Comparison of ENCODE assay signal across 15 cellular contexts in genomic region chr18:49461602-49461977, GRCh38. TPM values are rescaled to one million over a fixed set of nuclear protein-coding genes. Genes with fewer than 3 reads are reported as not detected.
DNase-seq lines count a peak whose midpoint lies in the region; ATAC-seq and TF ChIP-seq lines count a peak whose summit lies in the region.
"Had no signal": no experiment of that assay in that cellular context is flagged by ENCODE, and none has a peak within 500 bp of the region (broad histone marks: within the 10 kb centered on the region; RNA-seq: fewer than 3 reads in every experiment).

No MANE protein-coding gene starts in this region.

- peaks cover 38% of the 10 kb centered on the region for H3K4me1 Mint-ChIP-seq in activated T-cell treated with anti-CD3 and anti-CD28 coated beads, Interleukin-2, amount 50 U/mL, for 72 hours (ENCODE audit: low read depth)
- H3K4me1 Mint-ChIP-seq in IgD-negative memory B cell = peaks cover 19 to 27% (median 24%) of the 10 kb centered on the region in 3 donors
- peaks cover 50% of the 10 kb centered on the region for H3K4me1 Mint-ChIP-seq in brain
- peaks cover 27% of the 10 kb centered on the region for H3K4me1 Mint-ChIP-seq in neural crest cell

- no peaks in the 10 kb centered on the region for H3K36me3 Mint-ChIP-seq in activated T-cell treated with anti-CD3 and anti-CD28 coated beads, Interleukin-2, amount 50 U/mL, for 72 hours (ENCODE audit: insufficient read depth in 2 of 2)
- H3K36me3 Mint-ChIP-seq in IgD-negative memory B cell (peaks cover 2% of the 10 kb centered on the region), brain (peaks cover 8% of the 10 kb centered on the region), neural crest cell (ENCODE audit: low read depth) (no peaks in the 10 kb centered on the region)

- peaks cover 5% of the 10 kb centered on the region for H3K27me3 Mint-ChIP-seq in activated T-cell treated with anti-CD3 and anti-CD28 coated beads, Interleukin-2, amount 50 U/mL, for 72 hours (ENCODE audit: low read depth)
- H3K27me3 Mint-ChIP-seq in IgD-negative memory B cell = no peaks in the 10 kb centered on the region
- H3K27me3 Mint-ChIP-seq in brain = peaks cover 7% of the 10 kb centered on the region
- no peaks in the 10 kb centered on the region for H3K27me3 Mint-ChIP-seq in neural crest cell (ENCODE audit: low read depth)

- peak overlapping the region; percentile 54 for H3K27ac Mint-ChIP-seq in activated T-cell treated with anti-CD3 and anti-CD28 coated beads, Interleukin-2, amount 50 U/mL, for 72 hours
- H3K27ac Mint-ChIP-seq in IgD-negative memory B cell = peak overlapping the region in 2 of 3 donors; percentile 18 to 61
- H3K27ac Mint-ChIP-seq in brain = no peak overlapping the region
- H3K27ac Mint-ChIP-seq in neural crest cell (ENCODE audit: unreplicated experiment) = no peak overlapping the region

- ATAC-seq in activated T-cell treated with anti-CD3 and anti-CD28 coated beads, Interleukin-2, amount 50 U/mL, for 72 hours (replicated peaks in 1 of 2) = no peak
- ATAC-seq in GM18502 (IDR thresholded peaks at IDR 0.05; ENCODE audit: poor library complexity, unreplicated experiment) = no peak

- no peaks in the 10 kb centered on the region for H3K9me3 Mint-ChIP-seq in activated T-cell treated with anti-CD3 and anti-CD28 coated beads, Interleukin-2, amount 50 U/mL, for 72 hours
- H3K9me3 Mint-ChIP-seq in IgD-negative memory B cell = no peaks in the 10 kb centered on the region
- no peaks in the 10 kb centered on the region for H3K9me3 Mint-ChIP-seq in brain
- peaks cover 2% of the 10 kb centered on the region for H3K9me3 Mint-ChIP-seq in neural crest cell

- no peak for DNase-seq in activated T-cell treated with anti-CD3 and anti-CD28 coated beads, Interleukin-2, amount 50 U/mL, for 72 hours
- DNase-seq in activated T-cell treated with anti-CD3 and anti-CD28 coated beads, Interleukin-2, amount 50 U/mL, for 1 hour = no peak
- DNase-seq in neural crest cell (ENCODE audit: low read depth, low spot score) (no peak), NCI-H446 treated with DMSO at 0.1 percent for 48 hours (lab: John Stamatoyannopoulos, UW) (no peak)
- DNase-seq in stimulated activated CD4-positive, alpha-beta T cell treated with anti-CD3 and anti-CD28 coated beads, Interleukin-4, amount 100 ng/mL, for 1 hour = no peak
- DNase-seq: activated CD4-positive, CD25-positive, alpha-beta regulatory T cell; anterior cingulate cortex; hippocampal formation; kidney glomerular epithelial cell; midbrain; NCI-H1694; NK-92 treated with Interleukin-12 subunit alpha and Interleukin-12 subunit beta, amount 100 ng/mL, for 24 hours had no signal

- TF ChIP-seq CTCF in brain (conservative IDR thresholded peaks at IDR 0.05) (no peak), neural crest cell (conservative IDR thresholded peaks at IDR 0.05) (no peak)

- H3K4me3 Mint-ChIP-seq in activated T-cell treated with anti-CD3 and anti-CD28 coated beads, Interleukin-2, amount 50 U/mL, for 72 hours = peak overlapping the region; percentile 90 to 93
- H3K4me3 Mint-ChIP-seq in IgD-negative memory B cell = peak overlapping the region; percentile 88 to 98 (median 93)
- peak overlapping the region; percentile 63 to 89 (median 68) for H3K4me3 Mint-ChIP-seq in brain
- H3K4me3 Mint-ChIP-seq in neural crest cell = peak overlapping the region; percentile 83

RNA-seq across cellular contexts. Expression of gene DYM, which starts 1.1 kb away (rescaled TPM):
- 10 to 100 TPM; 74.9 to 91.6 TPM for total RNA-seq in activated T-cell treated with anti-CD3 and anti-CD28 coated beads, Interleukin-2, amount 50 U/mL, for 72 hours
- polyA plus RNA-seq in IgD-negative memory B cell (48.2 TPM), brain (ENCODE audit: insufficient read depth, low read depth, low replicate concordance) (58.0 TPM)
- 65.8 and 68.7 TPM in 2 replicates for total RNA-seq in neural crest cell

RNA-seq across cellular contexts. Expression of gene C18orf32, which starts 25.4 kb away (rescaled TPM):
- 10 to 100 TPM; 28.7 to 36.2 TPM for total RNA-seq in activated T-cell treated with anti-CD3 and anti-CD28 coated beads, Interleukin-2, amount 50 U/mL, for 72 hours
- polyA plus RNA-seq in IgD-negative memory B cell = 93.2 TPM
- polyA plus RNA-seq in brain (ENCODE audit: insufficient read depth, low read depth, low replicate concordance) = 140 TPM
- 32.0 and 34.3 TPM in 2 replicates for total RNA-seq in neural crest cell

RNA-seq across cellular contexts. Expression of gene RPL17, which starts 30.7 kb away (rescaled TPM):
- total RNA-seq in activated T-cell treated with anti-CD3 and anti-CD28 coated beads, Interleukin-2, amount 50 U/mL, for 72 hours = 1,000 to 10,000 TPM; 1,686 to 1,835 TPM
- polyA plus RNA-seq in IgD-negative memory B cell (1,906 TPM), brain (ENCODE audit: insufficient read depth, low read depth, low replicate concordance) (1,067 TPM)
- total RNA-seq in neural crest cell = 2,144 and 2,246 TPM in 2 replicates

Comparison
In these comparisons a context has a peak if more than half of its experiments do, and no peak if none do; other contexts are left out.
1. H3K27ac Mint-ChIP-seq: peak in activated T-cell treated with anti-CD3 and anti-CD28 coated beads, Interleukin-2, amount 50 U/mL, for 72 hours (single experiment) and IgD-negative memory B cell (2 of 3); none in brain (0 of 5) and neural crest cell (single experiment).
2. Peak in every context shown above with its lines, with median percentiles within 50 percentile points of each other: H3K4me3 Mint-ChIP-seq.